Comparison of ENCODE assay signal across 21 cellular contexts in genomic region chrX:48019892-48020291, GRCh38. TPM values are rescaled to one million over a fixed set of nuclear protein-coding genes. Genes with fewer than 3 reads are reported as not detected.
"Had no signal": no experiment of that assay in that cellular context is flagged by ENCODE, and none has a peak within 500 bp of the region (broad histone marks: within the 10 kb centered on the region; RNA-seq: fewer than 3 reads in every experiment).

No MANE protein-coding gene starts in this region.

RNA-seq across cellular contexts. Expression of gene SPACA5, which starts 13.1 kb away (rescaled TPM):
- total RNA-seq: activated CD4-positive, alpha-beta memory T cell treated with anti-CD3 and anti-CD28 coated beads for 36 hours; activated CD4-positive, alpha-beta T cell treated with anti-CD3 and anti-CD28 coated beads, Interleukin-2, amount 10 ng/mL, durations not matched to agents 24 days and 14 days; activated naive CD4-positive, alpha-beta T cell treated with anti-CD3 and anti-CD28 coated beads for 36 hours; breast epithelium; colonic mucosa; dermis microvascular lymphatic vessel endothelial cell; fibroblast of lung; fibroblast of villous mesenchyme; gastroesophageal sphincter; hepatocyte; left cardiac atrium; left ventricle myocardium superior; lung microvascular endothelial cell; mesenteric fat pad; mucosa of descending colon; myocyte; ovary; prostate gland; sciatic nerve; suprapubic skin; upper lobe of right lung had no signal
